15 cellular contexts compared by ENCODE assay signal in genomic region chr19:3457531-3458228, GRCh38. TPM values are rescaled to one million over a fixed set of nuclear protein-coding genes. Genes with fewer than 3 reads are reported as not detected.
A peak's percentile ranks its signal among the peaks of the same experiment; 100 is the strongest.
DNase-seq lines count a peak whose midpoint lies in the region; ATAC-seq, FAIRE-seq and TF ChIP-seq lines count a peak whose summit lies in the region.
"Had no signal": no experiment of that assay in that cellular context is flagged by ENCODE, and none has a peak within 500 bp of the region (broad histone marks: within the 10 kb centered on the region; RNA-seq: fewer than 3 reads in every experiment).

No MANE protein-coding gene starts in this region.

- no peaks in the 10 kb centered on the region for H3K36me3 Mint-ChIP-seq in GM23338 (ENCODE audit: low read depth)
- H3K36me3 Mint-ChIP-seq in T-helper 2 cell treated with Interferon-gamma antibody and Interleukin-4, amounts not matched to agents 5 μg/mL and 100 μg/mL, for 36 hours (ENCODE audit: low read depth) = no peaks in the 10 kb centered on the region

- H3K4me3 ChIP-seq in GM23338 = peak overlapping the region; percentile 56
- H3K4me3 ChIP-seq in spleen = no peak overlapping the region

- ATAC-seq in GM23338 (peak; percentile 34), HG03095 (IDR thresholded peaks at IDR 0.05; ENCODE audit: unreplicated experiment) (no peak)

- no peaks in the 10 kb centered on the region; the same call in 2 of the 3 replicates for H3K9me3 Mint-ChIP-seq in GM23338
- no peaks in the 10 kb centered on the region for H3K9me3 Mint-ChIP-seq in T-helper 2 cell treated with Interferon-gamma antibody and Interleukin-4, amounts not matched to agents 5 μg/mL and 100 μg/mL, for 36 hours

- H3K27me3 ChIP-seq in GM23338 (ENCODE audit: insufficient read depth) (peaks cover 61% of the 10 kb centered on the region), spleen (replicated peaks in 1 of 7) (no peaks in the 10 kb centered on the region)

- H3K4me2 ChIP-seq in GM23338 = peak overlapping the region; percentile 81

- peaks cover 42% of the 10 kb centered on the region for H3K27me3 Mint-ChIP-seq in GM23338 (ENCODE audit: insufficient read depth, low read depth, poor library complexity)
- no peaks in the 10 kb centered on the region for H3K27me3 Mint-ChIP-seq in T-helper 2 cell treated with Interferon-gamma antibody and Interleukin-4, amounts not matched to agents 5 μg/mL and 100 μg/mL, for 36 hours (ENCODE audit: low read depth)

- H3K4me3 Mint-ChIP-seq in GM23338 = no peak overlapping the region
- H3K4me3 Mint-ChIP-seq in T-helper 2 cell treated with Interferon-gamma antibody and Interleukin-4, amounts not matched to agents 5 μg/mL and 100 μg/mL, for 36 hours = no peak overlapping the region

- H3K9me3 ChIP-seq in spleen = no peaks in the 10 kb centered on the region

- no peak for TF ChIP-seq POLR2A in spleen (IDR thresholded peaks at IDR 0.05)

- H3K27ac ChIP-seq in GM23338 (ENCODE audit: low read depth) (no peak overlapping the region), caudate nucleus (ENCODE audit: low read depth, low read length) (peak overlapping the region; percentile 85), spleen (peak overlapping the region; percentile 63 to 85 (median 80))
- H3K27ac ChIP-seq: C4-2B had no signal

- H3F3A ChIP-seq in GM23338 (replicated peaks; ENCODE audit: low read depth) = peaks cover 3% of the 10 kb centered on the region; the same call in 1 of the 2 replicates

- TF ChIP-seq CTCF in GM23338 (conservative IDR thresholded peaks at IDR 0.05; ENCODE audit: low read depth in 2 of 2) = no peak
- no peak for TF ChIP-seq CTCF in spleen (IDR thresholded peaks at IDR 0.05 in 8 of 11, conservative IDR thresholded peaks at IDR 0.05 in 3 of 11)

- no peak for FAIRE-seq in GM19239 (lab: Jason Lieb, UNC)
- FAIRE-seq: islet of Langerhans had no signal

- H4K20me1 ChIP-seq in GM23338 (replicated peaks; ENCODE audit: insufficient read depth) = peaks cover 9% of the 10 kb centered on the region

- H3K4me1 ChIP-seq in GM23338 (ENCODE audit: insufficient read depth) (peaks cover 25% of the 10 kb centered on the region), spleen (peaks cover 11 to 53% (median 35%) of the 10 kb centered on the region in 6 donors)

- H3K27ac Mint-ChIP-seq in GM23338 = no peak overlapping the region
- H3K27ac Mint-ChIP-seq in T-helper 2 cell treated with Interferon-gamma antibody and Interleukin-4, amounts not matched to agents 5 μg/mL and 100 μg/mL, for 36 hours = no peak overlapping the region

- no peak overlapping the region for H2AFZ ChIP-seq in GM23338

- DNase-seq in GM23338 (ENCODE audit: low spot score) = peak; percentile 52
- peak in 1 of 61 donors; percentile 3 for DNase-seq in caudate nucleus (lab: John Stamatoyannopoulos, UW)
- peak; percentile 56 for DNase-seq in left kidney (ENCODE audit: low read depth, low spot score)
- no peak for DNase-seq in spleen
- no peak for DNase-seq in germinal center (ENCODE audit: low spot score)
- DNase-seq in GM19239 (ENCODE audit: insufficient read length, low spot score) = no peak
- no peak for DNase-seq in T-helper 2 cell treated with Interferon-gamma antibody and Interleukin-4, amounts not matched to agents 5 μg/mL and 100 μg/mL, for 36 hours (ENCODE audit: low spot score)
- DNase-seq: activated T-cell treated with anti-CD3 and anti-CD28 coated beads, Interleukin-2, amount 50 U/mL, for 1 hour; NCI-H1092 treated with DMSO at 0.1 percent for 48 hours; stimulated activated CD8-positive, alpha-beta memory T cell treated with anti-CD3 and anti-CD28 coated beads, Interleukin-4, amount 100 ng/mL, for 48 hours; T1000 had no signal

- intact Hi-C loops in spleen (cut with DNase I; ENCODE audit: low total_unique reads) = no loop called here

- no peaks in the 10 kb centered on the region for H3K79me2 ChIP-seq in GM23338 (replicated peaks; ENCODE audit: insufficient read depth)

- WGBS in spleen, 5 donors = 34 to 69% (median 63%) methylated on average over 14 to 22 of the region's 22 CpGs

- H3K4me1 Mint-ChIP-seq in GM23338 = peaks cover 15% of the 10 kb centered on the region
- no peaks in the 10 kb centered on the region for H3K4me1 Mint-ChIP-seq in T-helper 2 cell treated with Interferon-gamma antibody and Interleukin-4, amounts not matched to agents 5 μg/mL and 100 μg/mL, for 36 hours (ENCODE audit: low read depth)

- H3K9me2 ChIP-seq in GM23338 (ENCODE audit: insufficient read depth) = no peaks in the 10 kb centered on the region

- H3K36me3 ChIP-seq in GM23338 (ENCODE audit: insufficient read depth) = no peaks in the 10 kb centered on the region
- peaks cover 0 to 100% (median 38%) of the 10 kb centered on the region in 6 donors for H3K36me3 ChIP-seq in spleen

TF ChIP-seq in GM23338, 12 proteins besides CTCF, POLR2A, EP300 and RAD21:
- TF ChIP-seq REST (IDR thresholded peaks at IDR 0.05; ENCODE audit: unreplicated experiment) (no peak), EZH2 (IDR thresholded peaks at IDR 0.05; ENCODE audit: low read depth, unreplicated experiment) (peak; percentile 29)
TF ChIP-seq in GM23338: peak in this region for 1.

RNA-seq across cellular contexts. Expression of gene SMIM24, which starts 22.6 kb away (rescaled TPM):
- total RNA-seq in GM23338 (2014; rRNA removed; shearing (Covaris generic)) = 4.7 and 5.0 TPM in 2 replicates
- polyA plus RNA-seq in GM23338 (2016; fragmentation: Nextera tagmentation; extraction: Ambion mirVana) (19.0 and 21.5 TPM in 2 replicates), spleen (1 to 10 TPM in 1 of 3 donors, under 1 TPM in 2; 0.63 to 1.7 (median 0.80) TPM)
- 1 to 10 TPM in 4 of 7 donors, not detected in 3; 1.2 to 3.0 (median 2.0) TPM for total RNA-seq in spleen
- total RNA-seq: dermis microvascular lymphatic vessel endothelial cell had no signal

RNA-seq across cellular contexts. Expression of gene SMIM44, which starts 25.6 kb away (rescaled TPM):
- not detected in 2 replicates for total RNA-seq in GM23338 (2014; rRNA removed; shearing (Covaris generic))
- polyA plus RNA-seq in GM23338 (2016; fragmentation: Nextera tagmentation; extraction: Ambion mirVana) = not detected in 2 replicates
- not detected for total RNA-seq in spleen
- not detected for polyA plus RNA-seq in spleen
- total RNA-seq: dermis microvascular lymphatic vessel endothelial cell had no signal

RNA-seq across cellular contexts. Expression of gene DOHH, which starts 42.8 kb away (rescaled TPM):
- total RNA-seq in GM23338 (2014; rRNA removed; shearing (Covaris generic)) = 34.1 and 34.7 TPM in 2 replicates
- polyA plus RNA-seq in GM23338 (2016; fragmentation: Nextera tagmentation; extraction: Ambion mirVana) (19.0 TPM in 2 replicates), spleen (10 to 100 TPM in 2 of 3 donors, 1 to 10 TPM in 1; 6.6 to 16.8 (median 10.1) TPM)
- 10 to 100 TPM in 4 of 7 donors, 1 to 10 TPM in 3; 6.9 to 13.7 (median 11.2) TPM for total RNA-seq in spleen

RNA-seq across cellular contexts. Expression of gene FZR1, which starts 48.4 kb away (rescaled TPM):
- 38.4 and 39.2 TPM in 2 replicates for total RNA-seq in GM23338 (2014; rRNA removed; shearing (Covaris generic))
- 12.9 and 16.1 TPM in 2 replicates for polyA plus RNA-seq in GM23338 (2016; fragmentation: Nextera tagmentation; extraction: Ambion mirVana)
- total RNA-seq in spleen = 10 to 100 TPM; 26.4 to 53.6 (median 47.3) TPM
- 10 to 100 TPM in 2 of 3 donors, 1 to 10 TPM in 1; 9.8 to 26.1 (median 11.2) TPM for polyA plus RNA-seq in spleen

Comparison
In these comparisons a context has a peak if more than half of its experiments do, and no peak if none do; other contexts are left out.
1. DNase-seq: peak in GM23338 (single experiment) and left kidney (single experiment); none in spleen (single experiment), germinal center (single experiment), GM19239 (single experiment) and T-helper 2 cell treated with Interferon-gamma antibody and Interleukin-4, amounts not matched to agents 5 μg/mL and 100 μg/mL, for 36 hours (single experiment).